Comparison of ENCODE assay signal across 9 cellular contexts in the genomic region with DNA sequence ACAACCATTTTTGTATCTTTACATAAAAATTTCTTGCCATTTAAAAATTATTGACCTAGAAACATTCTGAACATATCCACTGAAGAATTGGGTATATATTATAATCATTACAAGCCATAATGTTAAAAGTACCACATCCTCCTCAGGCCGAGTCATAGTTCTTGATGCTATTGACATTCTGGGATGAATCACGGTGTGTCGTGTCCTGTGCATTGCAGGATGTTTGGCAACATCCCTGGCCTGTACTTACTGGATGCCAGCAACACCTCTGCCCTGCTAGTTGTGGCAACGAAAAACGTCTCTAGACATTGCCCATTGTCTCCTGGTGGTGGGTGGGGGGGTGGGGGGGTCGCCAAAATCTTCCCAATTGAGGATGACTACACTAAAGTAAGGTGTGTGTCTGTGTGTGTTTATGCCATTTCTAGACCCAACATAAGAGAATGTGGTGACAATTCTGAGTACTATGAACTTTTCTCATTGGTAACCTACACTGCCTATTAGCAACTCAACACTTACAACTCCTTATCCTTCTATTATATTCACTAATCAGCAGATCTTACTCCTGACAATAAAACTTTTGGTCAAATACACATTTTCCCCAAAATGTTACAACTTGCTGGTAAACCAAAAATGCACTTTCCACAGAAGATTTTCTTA.
A peak's percentile ranks its signal among the peaks of the same experiment; 100 is the strongest.
DNase-seq lines count a peak whose midpoint lies in the region; ATAC-seq and TF ChIP-seq lines count a peak whose summit lies in the region.
"Had no signal": no experiment of that assay in that cellular context is flagged by ENCODE, and none has a peak within 500 bp of the region (broad histone marks: within the 10 kb centered on the region; RNA-seq: fewer than 3 reads in every experiment).

No MANE protein-coding gene starts in this region.

- H3K4me1 Mint-ChIP-seq in activated CD4-positive, alpha-beta T cell treated with anti-CD3 and anti-CD28 coated beads, Interleukin-2, amount 10 ng/mL, durations not matched to agents 7 days and 5 days = peaks cover 36% of the 10 kb centered on the region
- H3K4me1 Mint-ChIP-seq in stimulated activated naive B cell treated with anti-CD40 and anti-IgM and Interleukin-4, amounts not matched to agents 10 μg/mL and 1 μg/mL and 100 μg/mL, for 72 hours = peaks cover 39 to 82% of the 10 kb centered on the region in 2 donors

- BruUV-seq in A673 (replicated peaks; lab: Mats Ljungman, UMichigan) = no TSS peak

- CTCF ChIA-PET in activated CD4-positive, alpha-beta T cell treated with anti-CD3 and anti-CD28 coated beads, Interleukin-2, amount 10 ng/mL, durations not matched to agents 7 days and 5 days (lab: Charles Lee) = no interaction called here
- CTCF ChIA-PET in A673 (lab: Charles Lee) = no interaction called here

- no peaks in the 10 kb centered on the region for H3K9me3 ChIP-seq in SJSA1 (replicated peaks)
- H3K9me3 ChIP-seq in A673 (ENCODE audit: low read depth, low read length, poor library complexity, severe bottlenecking) = no peaks in the 10 kb centered on the region

- intact Hi-C loops in A673 (cut with micrococcal nuclease; ENCODE audit: unreplicated experiment) = no loop called here

- POLR2A ChIA-PET in activated CD4-positive, alpha-beta T cell treated with anti-CD3 and anti-CD28 coated beads, Interleukin-2, amount 10 ng/mL, durations not matched to agents 7 days and 5 days (lab: Charles Lee) = no interaction called here
- POLR2A ChIA-PET in A673 (lab: Charles Lee; ENCODE audit: low non-redundant PET) = no interaction called here

- H3K27me3 ChIP-seq in SJSA1 (replicated peaks) = no peaks in the 10 kb centered on the region
- no peaks in the 10 kb centered on the region for H3K27me3 ChIP-seq in A673 (replicated peaks; ENCODE audit: insufficient read depth, low read depth, low read length, poor library complexity)

- H3K36me3 ChIP-seq in SJSA1 (peaks cover 25% of the 10 kb centered on the region), A673 (ENCODE audit: insufficient read depth, low read length, poor library complexity, severe bottlenecking) (peaks cover 5% of the 10 kb centered on the region)

- no peak overlapping the region for H3K4me3 Mint-ChIP-seq in activated CD4-positive, alpha-beta T cell treated with anti-CD3 and anti-CD28 coated beads, Interleukin-2, amount 10 ng/mL, durations not matched to agents 7 days and 5 days
- no peak overlapping the region for H3K4me3 Mint-ChIP-seq in stimulated activated naive B cell treated with anti-CD40 and anti-IgM and Interleukin-4, amounts not matched to agents 10 μg/mL and 1 μg/mL and 100 μg/mL, for 72 hours

- H3K9me3 Mint-ChIP-seq in activated CD4-positive, alpha-beta T cell treated with anti-CD3 and anti-CD28 coated beads, Interleukin-2, amount 10 ng/mL, durations not matched to agents 7 days and 5 days = no peaks in the 10 kb centered on the region
- H3K9me3 Mint-ChIP-seq in stimulated activated naive B cell treated with anti-CD40 and anti-IgM and Interleukin-4, amounts not matched to agents 10 μg/mL and 1 μg/mL and 100 μg/mL, for 72 hours = no peaks in the 10 kb centered on the region

- no peak for TF ChIP-seq CTCF in fibroblast of pulmonary artery (IDR thresholded peaks at IDR 0.05; ENCODE audit: low read length, missing control alignments)
- no peak for TF ChIP-seq CTCF in A673 (conservative IDR thresholded peaks at IDR 0.05; ENCODE audit: low read depth, low read length)

- H3K27ac ChIP-seq in SJSA1 (peak overlapping the region; percentile 91), A673 (ENCODE audit: low read depth, low read length, poor library complexity, severe bottlenecking) (no peak overlapping the region)

- H3K4me3 ChIP-seq in SJSA1 (no peak overlapping the region), fibroblast of pulmonary artery (replicated peaks; ENCODE audit: low read depth, low read length) (no peak overlapping the region), A673 (ENCODE audit: low read depth, low read length, poor library complexity, severe bottlenecking) (no peak overlapping the region)

- DNase-seq in activated CD4-positive, alpha-beta T cell treated with anti-CD3 and anti-CD28 coated beads for 48 hours = peak; percentile 61
- DNase-seq in activated CD4-positive, alpha-beta T cell treated with anti-CD3 and anti-CD28 coated beads, Interleukin-2, amount 10 ng/mL, durations not matched to agents 7 days and 5 days = no peak
- DNase-seq in SJSA1 (ENCODE audit: low read depth in 1 of 2, low spot score in 2 of 2) (peak; percentile 53 to 77), fibroblast of pulmonary artery (ENCODE audit: low read depth) (peak; percentile 89), A673 (ENCODE audit: low spot score) (no peak), NOMO-1 (lab: John Stamatoyannopoulos, UW; ENCODE audit: unreplicated experiment in 2 of 2) (no peak)
- no peak for DNase-seq in stimulated activated naive B cell treated with anti-CD40 and anti-IgM and Interleukin-4, amounts not matched to agents 10 μg/mL and 1 μg/mL and 100 μg/mL, for 72 hours
- DNase-seq: NCI-H146 had no signal

- peaks cover 75% of the 10 kb centered on the region for H3K36me3 Mint-ChIP-seq in activated CD4-positive, alpha-beta T cell treated with anti-CD3 and anti-CD28 coated beads, Interleukin-2, amount 10 ng/mL, durations not matched to agents 7 days and 5 days (ENCODE audit: low read depth)
- H3K36me3 Mint-ChIP-seq in stimulated activated naive B cell treated with anti-CD40 and anti-IgM and Interleukin-4, amounts not matched to agents 10 μg/mL and 1 μg/mL and 100 μg/mL, for 72 hours = peaks cover 41 to 51% of the 10 kb centered on the region in 2 donors

- no peak overlapping the region for H3K27ac Mint-ChIP-seq in activated CD4-positive, alpha-beta T cell treated with anti-CD3 and anti-CD28 coated beads, Interleukin-2, amount 10 ng/mL, durations not matched to agents 7 days and 5 days
- H3K27ac Mint-ChIP-seq in stimulated activated naive B cell treated with anti-CD40 and anti-IgM and Interleukin-4, amounts not matched to agents 10 μg/mL and 1 μg/mL and 100 μg/mL, for 72 hours = peak overlapping the region; percentile 87

- ATAC-seq in stimulated activated naive B cell treated with anti-CD40 and anti-IgM and Interleukin-4, amounts not matched to agents 10 μg/mL and 1 μg/mL and 100 μg/mL, for 72 hours (replicated peaks) = no peak
- ATAC-seq in HG03139 (IDR thresholded peaks at IDR 0.05; ENCODE audit: unreplicated experiment) = no peak

- H3K4me1 ChIP-seq in SJSA1 (replicated peaks) (peaks cover 47% of the 10 kb centered on the region), A673 (ENCODE audit: insufficient read depth, low read length, poor library complexity, severe bottlenecking) (peaks cover 17% of the 10 kb centered on the region)

- no peaks in the 10 kb centered on the region for H3K27me3 Mint-ChIP-seq in activated CD4-positive, alpha-beta T cell treated with anti-CD3 and anti-CD28 coated beads, Interleukin-2, amount 10 ng/mL, durations not matched to agents 7 days and 5 days
- H3K27me3 Mint-ChIP-seq in stimulated activated naive B cell treated with anti-CD40 and anti-IgM and Interleukin-4, amounts not matched to agents 10 μg/mL and 1 μg/mL and 100 μg/mL, for 72 hours = no peaks in the 10 kb centered on the region

Comparison
In these comparisons a context has a peak if more than half of its experiments do, and no peak if none do; other contexts are left out.
1. DNase-seq: peak in activated CD4-positive, alpha-beta T cell treated with anti-CD3 and anti-CD28 coated beads for 48 hours (single experiment), SJSA1 (2 of 2) and fibroblast of pulmonary artery (single experiment); none in activated CD4-positive, alpha-beta T cell treated with anti-CD3 and anti-CD28 coated beads, Interleukin-2, amount 10 ng/mL, durations not matched to agents 7 days and 5 days (single experiment), stimulated activated naive B cell treated with anti-CD40 and anti-IgM and Interleukin-4, amounts not matched to agents 10 μg/mL and 1 μg/mL and 100 μg/mL, for 72 hours (single experiment), A673 (single experiment) and NOMO-1 (0 of 2).